Comparison of ENCODE assay signal across 1 cellular context in genomic region chr10:6576326-6576725, GRCh38.
TF ChIP-seq lines count a peak whose summit lies in the region.

No MANE protein-coding gene starts in this region.

TF ChIP-seq in SK-N-SH, 30 proteins besides CTCF, POLR2A, EP300 and RAD21 (continued from another document):
- no peak for TF ChIP-seq RXRA (IDR thresholded peaks at IDR 0.05; ENCODE audit: borderline replicate concordance, low read depth)
